11 cellular contexts compared by ENCODE assay signal in genomic region chr18:36825526-36825925, GRCh38.
"Had no signal": no experiment of that assay in that cellular context is flagged by ENCODE, and none has a peak within 500 bp of the region (broad histone marks: within the 10 kb centered on the region; RNA-seq: fewer than 3 reads in every experiment).

No MANE protein-coding gene starts in this region.

- H3K9me3 ChIP-seq: HAP-1 had no signal

- H2AFZ ChIP-seq: GM23248, GM23338 had no signal

- H3K4me3 ChIP-seq: GM23248, GM23338, HAP-1 had no signal

- H3K4me2 ChIP-seq: GM23338 had no signal

- H3K4me3 Mint-ChIP-seq: GM23338, H9, HFFc6 had no signal

- H3K9me3 Mint-ChIP-seq: GM23338, H9, HFFc6 had no signal

- FAIRE-seq: H1, H54 had no signal

- ATAC-seq: GM23338, HCT116 had no signal

- H3K27ac ChIP-seq: GM23248 had no signal

- H3K9ac ChIP-seq: GM23248 had no signal

- H3K27ac Mint-ChIP-seq: GM23338, H9, HFFc6 had no signal

- DNase-seq: GM23248, GOT3, H7, H9, HCEC 1CT, HFFc6 had no signal
